ENCODE assay signal across 8 cellular contexts in genomic region chr9:93450817-93451761, GRCh38. TPM values are rescaled to one million over a fixed set of nuclear protein-coding genes. Genes with fewer than 3 reads are reported as not detected.
DNase-seq lines count a peak whose midpoint lies in the region; ATAC-seq and TF ChIP-seq lines count a peak whose summit lies in the region.

Gene FAM120A (plus strand): TSS chr9:93451685. CDS start chr9:93451916, 231 bp downstream.

- 1% methylated on average over 59 of the region's 97 CpGs for WGBS in hepatocyte (ENCODE audit: low lambda C conversion rate, missing lambda C conversion rate)

- H3K9me3 ChIP-seq in hepatocyte (ENCODE audit: low read depth): no peaks in the 10 kb centered on the region

- DNase-seq in GM13976 (ENCODE audit: low spot score): peak; percentile 92
- peak; percentile 2 for DNase-seq in NCI-H1436 treated with DMSO at 0.1 percent for 48 hours (lab: John Stamatoyannopoulos, UW)
- peak; percentile 61 for DNase-seq in T1000 (lab: John Stamatoyannopoulos, UW)
- DNase-seq in astrocyte of the hippocampus (ENCODE audit: low read depth, low spot score): peak; percentile 96
- DNase-seq in hepatocyte (ENCODE audit: low spot score): peak; percentile 95
- DNase-seq in retina: peak; percentile 89

- H3K27me3 ChIP-seq in hepatocyte: no peaks in the 10 kb centered on the region

- no peaks in the 10 kb centered on the region for H3K9me2 ChIP-seq in hepatocyte (replicated peaks; ENCODE audit: insufficient read depth)

- H3K36me3 ChIP-seq in hepatocyte (replicated peaks; ENCODE audit: insufficient read depth, low read depth): no peaks in the 10 kb centered on the region

- peak within 1 kb of the TSS; percentile 100 for H3K27ac ChIP-seq in hepatocyte

- peak within 1 kb of the TSS; percentile 95 for H3K4me2 ChIP-seq in hepatocyte

- H3K4me1 ChIP-seq in hepatocyte (ENCODE audit: insufficient read depth): peaks cover 25% of the 10 kb centered on the region

- peak; percentile 69 for ATAC-seq in HG02759 (IDR thresholded peaks at IDR 0.05; ENCODE audit: unreplicated experiment)
- ATAC-seq in GM18873 (IDR thresholded peaks at IDR 0.05; ENCODE audit: low FRiP score, unreplicated experiment): no peak

- H4K20me1 ChIP-seq in hepatocyte (ENCODE audit: insufficient read depth, poor library complexity, severe bottlenecking): peaks cover 5% of the 10 kb centered on the region

- H3K79me2 ChIP-seq in hepatocyte: peaks cover 63% of the 10 kb centered on the region

- no peak for TF ChIP-seq CTCF in GM13976 (IDR thresholded peaks at IDR 0.05; ENCODE audit: borderline replicate concordance, control extremely low read depth, extremely low read depth, insufficient read depth, missing control alignments)
- no peak for TF ChIP-seq CTCF in hepatocyte (IDR thresholded peaks at IDR 0.05; ENCODE audit: poor library complexity)

- peak within 1 kb of the TSS; percentile 93 for H3K4me3 ChIP-seq in hepatocyte

- peak within 1 kb of the TSS; percentile 64 for H2AFZ ChIP-seq in hepatocyte

- in situ Hi-C loops in GM13976 (cut with MboI; ENCODE audit: low sequenced_read_pairs, unreplicated experiment): no loop called here

RNA-seq across cellular contexts. Expression of gene FAM120A, which starts in this region (rescaled TPM):
- total RNA-seq in hepatocyte: 42.5 and 49.3 TPM in 2 replicates
- polyA plus RNA-seq in hepatocyte: 13.7 and 16.0 TPM in 2 replicates

Comparison
In these comparisons a context has a peak if more than half of its experiments do, and no peak if none do; other contexts are left out.
1. DNase-seq: peak in every context shown above with its lines; median percentile 96 in astrocyte of the hippocampus; 95 in hepatocyte; 92 in GM13976; 89 in retina; 61 in T1000; 2 in NCI-H1436 treated with DMSO at 0.1 percent for 48 hours.